24 cellular contexts compared by ENCODE assay signal in genomic region chr5:1247811-1248210, GRCh38. TPM values are rescaled to one million over a fixed set of nuclear protein-coding genes. Genes with fewer than 3 reads are reported as not detected.
DNase-seq lines count a peak whose midpoint lies in the region; ATAC-seq, FAIRE-seq and TF ChIP-seq lines count a peak whose summit lies in the region.
"Had no signal": no experiment of that assay in that cellular context is flagged by ENCODE, and none has a peak within 500 bp of the region (broad histone marks: within the 10 kb centered on the region; RNA-seq: fewer than 3 reads in every experiment).

No MANE protein-coding gene starts in this region.

- no peak for TF ChIP-seq CTCF in thyroid gland (IDR thresholded peaks at IDR 0.05)

- DNase-seq in NCI-H524 (lab: John Stamatoyannopoulos, UW) (peak; percentile 26 to 87), NCI-H524 treated with DMSO at 0.1 percent for 48 hours (lab: John Stamatoyannopoulos, UW) (no peak), NCI-H69 (lab: John Stamatoyannopoulos, UW) (peak; percentile 53), anterior cingulate cortex (lab: John Stamatoyannopoulos, UW) (peak in 32 of 58 donors; percentile 11 to 68 (median 29)), thyroid gland (no peak), urothelium cell line (ENCODE audit: low spot score) (no peak)
- DNase-seq: AML-193; CD4-positive, alpha-beta memory T cell; DMS153; DMS79; GDM1; GOT3; H7; HFFc6 had no signal

- H3K4me1 ChIP-seq in thyroid gland, result no peaks in the 10 kb centered on the region
- H3K4me1 ChIP-seq: A549 had no signal

- no peak overlapping the region for H3K4me3 ChIP-seq in thyroid gland (replicated peaks in 1 of 3)
- H3K4me3 ChIP-seq: A549, BLaER1 had no signal

- H3K36me3 ChIP-seq in thyroid gland, result no peaks in the 10 kb centered on the region

- no peak for TF ChIP-seq POLR2A in thyroid gland (IDR thresholded peaks at IDR 0.05)

- no peak for FAIRE-seq in urothelium cell line (lab: Jason Lieb, UNC)
- FAIRE-seq: A549, GM12892, GM18507 had no signal

- H3K9me3 ChIP-seq in thyroid gland, result no peaks in the 10 kb centered on the region
- H3K9me3 ChIP-seq: A549, BLaER1 had no signal

- intact Hi-C loops in thyroid gland (cut with DNase I), result no loop called here

- H3K27ac ChIP-seq in thyroid gland, result no peak overlapping the region
- H3K27ac ChIP-seq: 22Rv1, A549, BLaER1 had no signal

- H3K27me3 ChIP-seq in thyroid gland, result no peaks in the 10 kb centered on the region

- WGBS in thyroid gland, 2 donors, result 72 to 81% methylated on average over 4 to 6 of the region's 6 CpGs

- ATAC-seq in HG02642 (IDR thresholded peaks at IDR 0.05; ENCODE audit: poor library complexity, unreplicated experiment) (no peak), HG03354 (IDR thresholded peaks at IDR 0.05; ENCODE audit: poor library complexity, severe bottlenecking, unreplicated experiment) (no peak)
- ATAC-seq: A549, HCT116 had no signal

RNA-seq across cellular contexts. Expression of gene SLC6A18, which starts 22.6 kb away (rescaled TPM):
- not detected for total RNA-seq in thyroid gland
- total RNA-seq: CD4-positive, alpha-beta memory T cell; Daoy; H7; HFFc6; HT-29 had no signal

RNA-seq across cellular contexts. Expression of gene SLC6A19, which starts 46.4 kb away (rescaled TPM):
- not detected for total RNA-seq in thyroid gland
- total RNA-seq: CD4-positive, alpha-beta memory T cell; Daoy; HFFc6; HT-29 had no signal

RNA-seq across cellular contexts. Expression of gene TERT, which starts 47.1 kb away (rescaled TPM):
- not detected for total RNA-seq in thyroid gland
- total RNA-seq: CD4-positive, alpha-beta memory T cell had no signal

Comparison
In these comparisons a context has a peak if more than half of its experiments do, and no peak if none do; other contexts are left out.
1. DNase-seq: peak in NCI-H524 (2 of 2), NCI-H69 (single experiment) and anterior cingulate cortex (32 of 58); none in NCI-H524 treated with DMSO at 0.1 percent for 48 hours (single experiment), thyroid gland (0 of 2) and urothelium cell line (single experiment).